Comparison of ENCODE assay signal across 15 cellular contexts in the genomic region with DNA sequence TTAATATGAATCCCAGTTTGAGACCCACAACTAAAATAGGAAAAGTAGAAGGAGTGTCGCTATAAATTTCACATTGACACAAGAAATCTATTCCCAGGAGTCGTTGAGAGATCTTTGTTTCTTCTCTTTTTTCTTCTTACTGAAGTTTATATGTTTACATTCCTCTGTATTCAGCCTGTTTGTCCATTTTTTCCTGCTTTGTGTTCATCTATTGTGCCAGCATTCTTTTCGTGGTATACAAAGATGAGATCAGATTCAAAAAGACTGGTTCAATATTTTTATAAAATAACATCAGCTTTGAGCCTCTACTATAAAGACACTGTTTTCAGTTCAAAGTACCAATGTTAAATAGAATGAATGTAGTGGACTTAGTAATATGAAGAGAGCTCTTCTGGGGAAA.
DNase-seq lines count a peak whose midpoint lies in the region; ATAC-seq and TF ChIP-seq lines count a peak whose summit lies in the region.
"Had no signal": no experiment of that assay in that cellular context is flagged by ENCODE, and none has a peak within 500 bp of the region (broad histone marks: within the 10 kb centered on the region; RNA-seq: fewer than 3 reads in every experiment).

No MANE protein-coding gene starts in this region.

- TF ChIP-seq POLR2A in sigmoid colon (IDR thresholded peaks at IDR 0.05): no peak

- 75% methylated on average over 3 of the region's 3 CpGs for WGBS in right cardiac atrium
- 76 to 81% methylated on average over 3 of the region's 3 CpGs for WGBS in sigmoid colon, 2 donors

- H3K4me1 Mint-ChIP-seq in CD14-positive monocyte: peaks cover 18% of the 10 kb centered on the region
- H3K4me1 Mint-ChIP-seq: activated naive CD8-positive, alpha-beta T cell treated with anti-CD3 and anti-CD28 coated beads, Interleukin-2, amount 10 ng/mL, durations not matched to agents 7 days and 5 days had no signal

- no peak for ATAC-seq in right cardiac atrium

- H3K4me3 ChIP-seq in right atrium auricular region (no peak overlapping the region), right cardiac atrium (ENCODE audit: low read length) (no peak overlapping the region), sigmoid colon (no peak overlapping the region)
- H3K4me3 ChIP-seq: testis had no signal

- H3K36me3 ChIP-seq in right atrium auricular region: no peaks in the 10 kb centered on the region
- H3K36me3 ChIP-seq in sigmoid colon: peaks cover 0 to 6% (median 0%) of the 10 kb centered on the region in 4 donors

- H3K9me3 ChIP-seq in right atrium auricular region (no peaks in the 10 kb centered on the region), right cardiac atrium (ENCODE audit: control insufficient read depth, low read length) (no peaks in the 10 kb centered on the region), sigmoid colon (no peaks in the 10 kb centered on the region)
- H3K9me3 ChIP-seq: testis had no signal

- intact Hi-C loops in right cardiac atrium (cut with DNase I) (loop anchor here (5.0 to 10.0 kb wide), 5 partner anchors 95 to 247 kb away; a partner anchor contains a TSS), sigmoid colon (cut with DNase I) (loop anchor here (5.0 kb wide), 2 partner anchors 172 to 247 kb away; a partner anchor contains a TSS), CD14-positive monocyte (cut with micrococcal nuclease) (loop anchor here in 1 of 2 donors (5.0 to 10.0 kb wide), 2 partner anchors 85 to 247 kb away; no protein-coding TSS in a partner anchor)

- H3K4me1 ChIP-seq in right atrium auricular region: peaks cover 0 to 43% of the 10 kb centered on the region in 2 donors
- H3K4me1 ChIP-seq in right cardiac atrium (ENCODE audit: control insufficient read depth, insufficient read depth, low read length): peaks cover 6% of the 10 kb centered on the region
- H3K4me1 ChIP-seq in sigmoid colon: peaks cover 0 to 86% (median 64%) of the 10 kb centered on the region in 4 donors

- TF ChIP-seq CTCF in right atrium auricular region (IDR thresholded peaks at IDR 0.05): no peak
- no peak for TF ChIP-seq CTCF in sigmoid colon (IDR thresholded peaks at IDR 0.05)
- no peak for TF ChIP-seq CTCF in CD14-positive monocyte (IDR thresholded peaks at IDR 0.05)

- H3K27me3 Mint-ChIP-seq in CD14-positive monocyte (ENCODE audit: low read depth in 3 of 3): no peaks in the 10 kb centered on the region
- H3K27me3 Mint-ChIP-seq: progenitor cell of endocrine pancreas had no signal

- no peak for TF ChIP-seq EP300 in sigmoid colon (IDR thresholded peaks at IDR 0.05)

- H3K9me3 Mint-ChIP-seq in CD14-positive monocyte: no peaks in the 10 kb centered on the region
- H3K9me3 Mint-ChIP-seq: activated naive CD8-positive, alpha-beta T cell treated with anti-CD3 and anti-CD28 coated beads, Interleukin-2, amount 10 ng/mL, durations not matched to agents 7 days and 5 days had no signal

- no peaks in the 10 kb centered on the region for H3K27me3 ChIP-seq in right atrium auricular region
- H3K27me3 ChIP-seq in right cardiac atrium (ENCODE audit: control insufficient read depth, insufficient read depth): no peaks in the 10 kb centered on the region
- no peaks in the 10 kb centered on the region for H3K27me3 ChIP-seq in sigmoid colon
- H3K27me3 ChIP-seq: testis had no signal

- H3K4me3 Mint-ChIP-seq in CD14-positive monocyte: no peak overlapping the region
- H3K4me3 Mint-ChIP-seq: activated naive CD8-positive, alpha-beta T cell treated with anti-CD3 and anti-CD28 coated beads, Interleukin-2, amount 10 ng/mL, durations not matched to agents 7 days and 5 days had no signal

- H3K36me3 Mint-ChIP-seq in CD14-positive monocyte: no peaks in the 10 kb centered on the region
- H3K36me3 Mint-ChIP-seq: activated naive CD8-positive, alpha-beta T cell treated with anti-CD3 and anti-CD28 coated beads, Interleukin-2, amount 10 ng/mL, durations not matched to agents 7 days and 5 days had no signal

- H3K27ac ChIP-seq in right atrium auricular region (peak overlapping the region; percentile 71 to 75), right cardiac atrium (ENCODE audit: low read length) (no peak overlapping the region), sigmoid colon (peak overlapping the region; percentile 84 to 98 (median 94))
- H3K27ac ChIP-seq: VCaP had no signal

- no peak overlapping the region for H3K27ac Mint-ChIP-seq in CD14-positive monocyte
- H3K27ac Mint-ChIP-seq: activated naive CD8-positive, alpha-beta T cell treated with anti-CD3 and anti-CD28 coated beads, Interleukin-2, amount 10 ng/mL, durations not matched to agents 7 days and 5 days had no signal

- DNase-seq in right atrium auricular region (ENCODE audit: low spot score) (no peak), right cardiac atrium (no peak), fibroblast of gingiva (ENCODE audit: low read depth) (peak; percentile 42), sigmoid colon (no peak), CD14-positive monocyte (ENCODE audit: low spot score) (no peak), COLO668 (lab: John Stamatoyannopoulos, UW; ENCODE audit: unreplicated experiment) (no peak), SKM-1 treated with dmso at 0.1 percent for 144 hours (lab: John Stamatoyannopoulos, UW; ENCODE audit: unreplicated experiment) (no peak), T-helper 2 cell (no peak)
- DNase-seq: activated naive CD8-positive, alpha-beta T cell treated with anti-CD3 and anti-CD28 coated beads, Interleukin-2, amount 10 ng/mL, durations not matched to agents 7 days and 5 days; NCI-H1694 treated with DMSO at 0.1 percent for 48 hours; NCI-H526 treated with DMSO at 0.1 percent for 48 hours; SHP77 treated with DMSO at 0.1 percent for 48 hours; testis had no signal
